Comparison of ENCODE assay signal across 9 cellular contexts in the genomic region with DNA sequence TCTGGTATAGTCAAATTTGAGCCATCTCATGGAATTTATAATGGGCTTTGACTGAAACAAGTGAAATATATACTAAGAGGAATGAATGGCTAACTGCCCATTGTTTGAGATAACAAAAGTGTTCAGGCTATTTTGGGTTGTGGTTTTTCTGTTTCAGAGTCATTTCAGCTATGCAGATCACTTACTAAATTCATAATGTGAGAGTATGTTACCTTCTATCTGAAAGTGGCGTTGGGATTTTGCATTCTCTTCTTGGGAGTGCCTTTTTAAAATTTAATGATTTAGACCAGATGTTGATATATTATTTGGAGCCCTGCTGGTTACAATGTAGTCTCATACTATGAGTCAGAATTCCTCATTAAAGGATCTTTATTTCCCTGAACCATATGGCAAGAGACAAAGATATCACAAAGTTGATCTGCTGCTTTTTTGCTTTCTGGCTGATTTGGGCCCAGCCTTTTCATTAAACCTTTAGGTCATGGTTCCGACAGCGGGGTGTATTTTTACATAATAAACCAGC. TPM values are rescaled to one million over a fixed set of nuclear protein-coding genes. Genes with fewer than 3 reads are reported as not detected.
DNase-seq lines count a peak whose midpoint lies in the region; ATAC-seq and TF ChIP-seq lines count a peak whose summit lies in the region.
"Had no signal": no experiment of that assay in that cellular context is flagged by ENCODE, and none has a peak within 500 bp of the region (broad histone marks: within the 10 kb centered on the region; RNA-seq: fewer than 3 reads in every experiment).

No MANE protein-coding gene starts in this region.

- H3K4me1 Mint-ChIP-seq in effector memory CD8-positive, alpha-beta T cell (ENCODE audit: low read depth in 2 of 2): peaks cover 37 to 45% of the 10 kb centered on the region in 2 donors
- peaks cover 6% of the 10 kb centered on the region for H3K4me1 Mint-ChIP-seq in glutamatergic neuron (ENCODE audit: low read depth, unreplicated experiment)

- DNase-seq in EL (peak; percentile 91), HCT116 (ENCODE audit: low read depth, low spot score) (no peak), Panc1 (ENCODE audit: low read depth, low spot score) (no peak), hepatocyte (ENCODE audit: low spot score) (no peak), glutamatergic neuron (no peak)
- DNase-seq in effector memory CD8-positive, alpha-beta T cell: no peak
- DNase-seq: kidney glomerular epithelial cell had no signal

- TF ChIP-seq RAD21 in HCT116 (IDR thresholded peaks at IDR 0.05; ENCODE audit: low read depth): no peak

- H3K27ac Mint-ChIP-seq in effector memory CD8-positive, alpha-beta T cell: peak overlapping the region in 1 of 2 donors; percentile 35
- H3K27ac Mint-ChIP-seq in glutamatergic neuron (ENCODE audit: unreplicated experiment): no peak overlapping the region

- H3K4me1 ChIP-seq in HCT116 (ENCODE audit: control insufficient read depth in 1 of 2, insufficient read depth in 2 of 2, low read length in 2 of 2) (peaks cover 52 to 53% of the 10 kb centered on the region in 2 experiments), Panc1 (ENCODE audit: control insufficient read depth, insufficient read depth, low read length) (peaks cover 83% of the 10 kb centered on the region), hepatocyte (ENCODE audit: insufficient read depth) (peaks cover 32% of the 10 kb centered on the region)

- no peaks in the 10 kb centered on the region for H3K27me3 ChIP-seq in HCT116 (ENCODE audit: insufficient read depth, low read length)
- H3K27me3 ChIP-seq in Panc1 (ENCODE audit: control insufficient read depth, insufficient read depth, low read length): no peaks in the 10 kb centered on the region
- H3K27me3 ChIP-seq in hepatocyte: no peaks in the 10 kb centered on the region

- TF ChIP-seq POLR2A in HCT116 (IDR thresholded peaks at IDR 0.05; ENCODE audit: borderline replicate concordance, extremely low read depth, insufficient read depth, insufficient read length): no peak

- H3K4me3 Mint-ChIP-seq in effector memory CD8-positive, alpha-beta T cell: no peak overlapping the region
- H3K4me3 Mint-ChIP-seq in glutamatergic neuron (ENCODE audit: unreplicated experiment): no peak overlapping the region

- H3K36me3 ChIP-seq in HCT116 (ENCODE audit: control insufficient read depth in 1 of 2, insufficient read depth in 2 of 2, low read length in 2 of 2): peaks cover 0 to 3% of the 10 kb centered on the region in 2 experiments; a peak in 1 of 4 replicates
- no peaks in the 10 kb centered on the region; the same call in 1 of the 2 replicates for H3K36me3 ChIP-seq in Panc1 (ENCODE audit: control insufficient read depth, insufficient read depth, low read length)
- H3K36me3 ChIP-seq in hepatocyte (replicated peaks; ENCODE audit: insufficient read depth, low read depth): no peaks in the 10 kb centered on the region

- peaks cover 18% of the 10 kb centered on the region for H3K36me3 Mint-ChIP-seq in effector memory CD8-positive, alpha-beta T cell (ENCODE audit: insufficient read depth)
- no peaks in the 10 kb centered on the region for H3K36me3 Mint-ChIP-seq in glutamatergic neuron (ENCODE audit: unreplicated experiment)

- intact Hi-C loops in HCT116 (cut with micrococcal nuclease): no loop called here
- intact Hi-C loops in Panc1 (cut with micrococcal nuclease; ENCODE audit: unreplicated experiment): no loop called here

- H3K4me3 ChIP-seq in HCT116 (replicated peaks in 1 of 2; ENCODE audit: low read depth in 1 of 2, low read length in 2 of 2): no peak overlapping the region
- H3K4me3 ChIP-seq in Panc1 (ENCODE audit: low read depth in 2 of 2, low read length in 2 of 2): no peak overlapping the region
- H3K4me3 ChIP-seq in hepatocyte: no peak overlapping the region

- H3K9me3 ChIP-seq in HCT116 (ENCODE audit: control insufficient read depth in 1 of 2, insufficient read depth in 1 of 2, low read depth in 1 of 2, low read length in 2 of 2): no peaks in the 10 kb centered on the region
- H3K9me3 ChIP-seq in Panc1 (ENCODE audit: control insufficient read depth, insufficient read depth, low read depth, low read length): no peaks in the 10 kb centered on the region
- no peaks in the 10 kb centered on the region for H3K9me3 ChIP-seq in hepatocyte (ENCODE audit: low read depth)

- H3K79me2 ChIP-seq in HCT116 (ENCODE audit: insufficient read depth, low read length) (peaks cover 99% of the 10 kb centered on the region), hepatocyte (peaks cover 98% of the 10 kb centered on the region)

- H3K9me2 ChIP-seq in HCT116 (ENCODE audit: insufficient read depth) (no peaks in the 10 kb centered on the region), hepatocyte (replicated peaks; ENCODE audit: insufficient read depth) (no peaks in the 10 kb centered on the region)

- WGBS in hepatocyte (ENCODE audit: low lambda C conversion rate, missing lambda C conversion rate): 52% methylated on average over 3 of the region's 3 CpGs

- no peak for TF ChIP-seq CTCF in HCT116 (IDR thresholded peaks at IDR 0.05 in 2 of 3, conservative IDR thresholded peaks at IDR 0.05 in 1 of 3; ENCODE audit: borderline replicate concordance in 1 of 3, insufficient read depth in 1 of 3, low read depth in 2 of 3, low read length in 2 of 3)
- no peak for TF ChIP-seq CTCF in Panc1 (IDR thresholded peaks at IDR 0.05)
- TF ChIP-seq CTCF in hepatocyte (IDR thresholded peaks at IDR 0.05; ENCODE audit: poor library complexity): no peak
- TF ChIP-seq CTCF in glutamatergic neuron (IDR thresholded peaks at IDR 0.05; ENCODE audit: partially characterized antibody, unreplicated experiment): no peak

- BruUV-seq in HCT116 (replicated peaks; lab: Mats Ljungman, UMichigan) (no TSS peak), Panc1 (replicated peaks; lab: Mats Ljungman, UMichigan) (TSS peak; percentile 0)

- no peaks in the 10 kb centered on the region for H3K9me3 Mint-ChIP-seq in effector memory CD8-positive, alpha-beta T cell
- no peaks in the 10 kb centered on the region for H3K9me3 Mint-ChIP-seq in glutamatergic neuron (ENCODE audit: unreplicated experiment)

- no peak overlapping the region for H2AFZ ChIP-seq in HCT116 (ENCODE audit: low read depth, low read length, poor library complexity, severe bottlenecking)
- H2AFZ ChIP-seq in hepatocyte: no peak overlapping the region

- in situ Hi-C loops in Panc1 (cut with HindIII; ENCODE audit: low pct_unique_long_range_greater_than_20kb, low sequenced_read_pairs): no loop called here

- peak; percentile 50 for ATAC-seq in HCT116
- ATAC-seq in Panc1: no peak
- ATAC-seq in GM19023 (IDR thresholded peaks at IDR 0.05; ENCODE audit: unreplicated experiment): no peak
- ATAC-seq in effector memory CD8-positive, alpha-beta T cell (replicated peaks): no peak
- no peak for ATAC-seq in HG03025 (IDR thresholded peaks at IDR 0.05; ENCODE audit: low FRiP score, unreplicated experiment)

- peak overlapping the region; percentile 56; the same call in 1 of the 2 replicates for H3K27ac ChIP-seq in HCT116 (ENCODE audit: low read depth, low read length)
- H3K27ac ChIP-seq in Panc1 (ENCODE audit: low read length): peak overlapping the region; percentile 70
- H3K27ac ChIP-seq in hepatocyte: peak overlapping the region; percentile 44

- no peak overlapping the region for H3K9ac ChIP-seq in HCT116 (ENCODE audit: low read length)

- POLR2A ChIA-PET in HCT116 (lab: Charles Lee) (no interaction called here), Panc1 (lab: Charles Lee) (interaction anchor here (0.7 kb wide), 1 partner anchor 85 kb away, joined by 14 read pairs; no protein-coding TSS in a partner anchor)

- peak overlapping the region; percentile 43; the same call in 1 of the 2 replicates for H3K4me2 ChIP-seq in HCT116 (ENCODE audit: low read length)
- peak overlapping the region; percentile 38 for H3K4me2 ChIP-seq in hepatocyte

- CTCF ChIA-PET in HCT116 (lab: Charles Lee) (interaction anchor here (2.0 kb wide), 1 partner anchor 9 kb away, joined by 4 read pairs; no protein-coding TSS in a partner anchor), Panc1 (lab: Charles Lee) (interaction anchor here (0.6 kb wide), 1 partner anchor 50 kb away, joined by 3 read pairs; no protein-coding TSS in a partner anchor)

- H4K20me1 ChIP-seq in HCT116 (ENCODE audit: insufficient read depth): peaks cover 27% of the 10 kb centered on the region; the same call in 1 of the 2 replicates
- peaks cover 55% of the 10 kb centered on the region for H4K20me1 ChIP-seq in hepatocyte (ENCODE audit: insufficient read depth, poor library complexity, severe bottlenecking)

- H3K27me3 Mint-ChIP-seq in effector memory CD8-positive, alpha-beta T cell: no peaks in the 10 kb centered on the region
- peaks cover 1% of the 10 kb centered on the region for H3K27me3 Mint-ChIP-seq in glutamatergic neuron (ENCODE audit: unreplicated experiment)

- RAD21 ChIA-PET in HCT116 (lab: Charles Lee; ENCODE audit: low non-redundant PET in 1 of 2, low total read pairs in 2 of 2, uncharacterized antibody in 2 of 2, unreplicated experiment in 2 of 2): no interaction called here

TF ChIP-seq in HCT116, 20 proteins besides CTCF, POLR2A, EP300 and RAD21 (continues in another document):
- TF ChIP-seq JUND (IDR thresholded peaks at IDR 0.05) (no peak), ZNF274 (IDR thresholded peaks at IDR 0.05; ENCODE audit: low read depth, low read length) (no peak), YY1 (IDR thresholded peaks at IDR 0.05; ENCODE audit: extremely low read depth, insufficient replicate concordance, low read depth, low read length) (no peak)

RNA-seq across cellular contexts. Expression of gene VCL, which starts 10.4 kb away (rescaled TPM):
- total RNA-seq in HCT116 (2021; ENCODE audit: unreplicated experiment) (106 TPM), Panc1 (2021; ENCODE audit: unreplicated experiment) (495 TPM), hepatocyte (77.3 and 93.4 TPM in 2 replicates), glutamatergic neuron (ENCODE audit: unreplicated experiment) (42.1 TPM)
- polyA plus RNA-seq in HCT116 (2012): 42.1 and 51.9 TPM in 2 replicates
- 227 TPM for polyA plus RNA-seq in Panc1 (2012; ENCODE audit: insufficient read length)
- polyA plus RNA-seq in hepatocyte: 60.8 and 64.0 TPM in 2 replicates
